1 cellular context compared by ENCODE assay signal in the genomic region with DNA sequence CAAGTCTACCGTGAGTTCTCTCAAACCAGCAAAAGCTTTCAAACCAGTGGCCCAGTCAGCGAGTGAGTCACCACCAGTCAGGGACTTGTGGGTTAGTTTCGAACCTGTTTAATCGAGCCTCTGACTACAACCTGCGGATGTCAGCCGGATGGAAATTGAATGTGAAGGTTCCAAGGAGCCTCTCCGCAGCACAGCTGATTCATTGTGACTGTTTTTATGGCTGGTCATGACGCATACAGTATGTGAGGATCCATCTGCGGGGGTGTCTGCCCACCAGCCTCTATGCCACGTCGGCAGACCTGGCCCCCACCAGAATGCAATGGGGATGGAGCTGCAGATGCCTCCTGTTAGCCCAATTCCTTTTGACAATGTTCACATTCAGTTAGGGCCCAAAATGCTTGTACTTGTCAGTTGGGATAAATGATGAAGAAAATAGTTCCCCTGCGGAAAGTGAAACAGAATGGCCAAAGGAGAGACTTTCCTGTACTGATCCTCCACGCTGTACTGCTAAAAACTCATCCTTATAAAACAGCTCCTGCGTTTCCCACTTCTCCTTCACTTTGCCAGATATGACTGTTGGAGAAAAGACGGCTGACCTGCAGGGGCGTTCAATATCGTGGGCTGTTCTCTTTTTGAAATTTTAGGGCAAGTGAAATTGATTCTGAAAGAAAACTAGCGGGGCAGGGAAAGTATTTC.
TF ChIP-seq lines count a peak whose summit lies in the region.

No MANE protein-coding gene starts in this region.

TF ChIP-seq in GM12878, 131 proteins besides CTCF, POLR2A, EP300 and RAD21 (continued from another document):
- TF ChIP-seq, protein P1, sequence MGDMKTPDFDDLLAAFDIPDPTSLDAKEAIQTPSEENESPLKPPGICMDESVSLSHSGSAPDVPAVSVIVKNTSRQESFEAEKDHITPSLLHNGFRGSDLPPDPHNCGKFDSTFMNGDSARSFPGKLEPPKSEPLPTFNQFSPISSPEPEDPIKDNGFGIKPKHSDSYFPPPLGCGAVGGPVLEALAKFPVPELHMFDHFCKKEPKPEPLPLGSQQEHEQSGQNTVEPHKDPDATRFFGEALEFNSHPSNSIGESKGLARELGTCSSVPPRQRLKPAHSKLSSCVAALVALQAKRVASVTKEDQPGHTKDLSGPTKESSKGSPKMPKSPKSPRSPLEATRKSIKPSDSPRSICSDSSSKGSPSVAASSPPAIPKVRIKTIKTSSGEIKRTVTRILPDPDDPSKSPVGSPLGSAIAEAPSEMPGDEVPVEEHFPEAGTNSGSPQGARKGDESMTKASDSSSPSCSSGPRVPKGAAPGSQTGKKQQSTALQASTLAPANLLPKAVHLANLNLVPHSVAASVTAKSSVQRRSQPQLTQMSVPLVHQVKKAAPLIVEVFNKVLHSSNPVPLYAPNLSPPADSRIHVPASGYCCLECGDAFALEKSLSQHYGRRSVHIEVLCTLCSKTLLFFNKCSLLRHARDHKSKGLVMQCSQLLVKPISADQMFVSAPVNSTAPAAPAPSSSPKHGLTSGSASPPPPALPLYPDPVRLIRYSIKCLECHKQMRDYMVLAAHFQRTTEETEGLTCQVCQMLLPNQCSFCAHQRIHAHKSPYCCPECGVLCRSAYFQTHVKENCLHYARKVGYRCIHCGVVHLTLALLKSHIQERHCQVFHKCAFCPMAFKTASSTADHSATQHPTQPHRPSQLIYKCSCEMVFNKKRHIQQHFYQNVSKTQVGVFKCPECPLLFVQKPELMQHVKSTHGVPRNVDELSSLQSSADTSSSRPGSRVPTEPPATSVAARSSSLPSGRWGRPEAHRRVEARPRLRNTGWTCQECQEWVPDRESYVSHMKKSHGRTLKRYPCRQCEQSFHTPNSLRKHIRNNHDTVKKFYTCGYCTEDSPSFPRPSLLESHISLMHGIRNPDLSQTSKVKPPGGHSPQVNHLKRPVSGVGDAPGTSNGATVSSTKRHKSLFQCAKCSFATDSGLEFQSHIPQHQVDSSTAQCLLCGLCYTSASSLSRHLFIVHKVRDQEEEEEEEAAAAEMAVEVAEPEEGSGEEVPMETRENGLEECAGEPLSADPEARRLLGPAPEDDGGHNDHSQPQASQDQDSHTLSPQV (IDR thresholded peaks at IDR 0.05), result no peak
- TF ChIP-seq PML (IDR thresholded peaks at IDR 0.05; ENCODE audit: low read length) (no peak), NFYA (IDR thresholded peaks at IDR 0.05; ENCODE audit: borderline replicate concordance, low read depth, low read length) (no peak), CHD2 (IDR thresholded peaks at IDR 0.05; ENCODE audit: borderline replicate concordance, low read depth, low read length) (no peak), CHD4 (IDR thresholded peaks at IDR 0.05) (no peak), FOS (IDR thresholded peaks at IDR 0.05; ENCODE audit: borderline replicate concordance, extremely low read depth, insufficient read length) (no peak), JUNB (IDR thresholded peaks at IDR 0.05) (no peak), MYC (IDR thresholded peaks at IDR 0.05; ENCODE audit: insufficient read depth, insufficient read length, insufficient replicate concordance, low read length, severe bottlenecking) (no peak), IKZF1 (conservative IDR thresholded peaks at IDR 0.05) (no peak)
- TF ChIP-seq, protein P2, sequence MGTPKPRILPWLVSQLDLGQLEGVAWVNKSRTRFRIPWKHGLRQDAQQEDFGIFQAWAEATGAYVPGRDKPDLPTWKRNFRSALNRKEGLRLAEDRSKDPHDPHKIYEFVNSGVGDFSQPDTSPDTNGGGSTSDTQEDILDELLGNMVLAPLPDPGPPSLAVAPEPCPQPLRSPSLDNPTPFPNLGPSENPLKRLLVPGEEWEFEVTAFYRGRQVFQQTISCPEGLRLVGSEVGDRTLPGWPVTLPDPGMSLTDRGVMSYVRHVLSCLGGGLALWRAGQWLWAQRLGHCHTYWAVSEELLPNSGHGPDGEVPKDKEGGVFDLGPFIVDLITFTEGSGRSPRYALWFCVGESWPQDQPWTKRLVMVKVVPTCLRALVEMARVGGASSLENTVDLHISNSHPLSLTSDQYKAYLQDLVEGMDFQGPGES (IDR thresholded peaks at IDR 0.05), result no peak
- TF ChIP-seq, protein P3, sequence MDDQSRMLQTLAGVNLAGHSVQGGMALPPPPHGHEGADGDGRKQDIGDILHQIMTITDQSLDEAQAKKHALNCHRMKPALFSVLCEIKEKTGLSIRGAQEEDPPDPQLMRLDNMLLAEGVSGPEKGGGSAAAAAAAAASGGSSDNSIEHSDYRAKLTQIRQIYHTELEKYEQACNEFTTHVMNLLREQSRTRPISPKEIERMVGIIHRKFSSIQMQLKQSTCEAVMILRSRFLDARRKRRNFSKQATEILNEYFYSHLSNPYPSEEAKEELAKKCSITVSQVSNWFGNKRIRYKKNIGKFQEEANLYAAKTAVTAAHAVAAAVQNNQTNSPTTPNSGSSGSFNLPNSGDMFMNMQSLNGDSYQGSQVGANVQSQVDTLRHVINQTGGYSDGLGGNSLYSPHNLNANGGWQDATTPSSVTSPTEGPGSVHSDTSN (IDR thresholded peaks at IDR 0.05; ENCODE audit: insufficient replicate concordance, low read depth, low read length), result no peak
